ENCODE assay signal across 1 cellular context in genomic region chr1:206725053-206725963, GRCh38.
TF ChIP-seq lines count a peak whose summit lies in the region.

No MANE protein-coding gene starts in this region.

TF ChIP-seq in HCT116, 20 proteins besides CTCF, POLR2A, EP300 and RAD21:
- no peak for TF ChIP-seq EZH2 (IDR thresholded peaks at IDR 0.05)
- TF ChIP-seq ZFX (IDR thresholded peaks at IDR 0.05), result no peak
- TF ChIP-seq ELF1 (IDR thresholded peaks at IDR 0.05; ENCODE audit: borderline replicate concordance, low read depth), result no peak
